8 cellular contexts compared by ENCODE assay signal in the genomic region with DNA sequence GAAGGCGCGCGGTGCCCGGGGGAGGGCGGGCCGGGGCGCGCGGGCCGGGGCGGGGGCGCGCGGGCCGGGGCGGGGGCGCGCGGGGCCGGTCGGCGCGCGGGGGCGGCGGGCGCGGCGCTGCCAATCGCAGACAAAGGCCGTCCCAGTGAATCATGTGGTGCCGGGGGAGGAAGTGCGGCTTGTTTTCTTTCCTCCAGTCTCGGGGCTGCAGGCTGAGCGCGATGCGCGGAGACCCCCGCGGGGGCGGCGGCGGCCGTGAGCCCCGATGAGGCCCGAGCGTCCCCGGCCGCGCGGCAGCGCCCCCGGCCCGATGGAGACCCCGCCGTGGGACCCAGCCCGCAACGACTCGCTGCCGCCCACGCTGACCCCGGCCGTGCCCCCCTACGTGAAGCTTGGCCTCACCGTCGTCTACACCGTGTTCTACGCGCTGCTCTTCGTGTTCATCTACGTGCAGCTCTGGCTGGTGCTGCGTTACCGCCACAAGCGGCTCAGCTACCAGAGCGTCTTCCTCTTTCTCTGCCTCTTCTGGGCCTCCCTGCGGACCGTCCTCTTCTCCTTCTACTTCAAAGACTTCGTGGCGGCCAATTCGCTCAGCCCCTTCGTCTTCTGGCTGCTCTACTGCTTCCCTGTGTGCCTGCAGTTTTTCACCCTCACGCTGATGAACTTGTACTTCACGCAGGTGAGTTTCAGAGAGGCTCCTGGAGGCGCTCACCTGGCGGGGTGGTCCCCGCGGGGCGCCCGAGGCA. TPM values are rescaled to one million over a fixed set of nuclear protein-coding genes. Genes with fewer than 3 reads are reported as not detected.
DNase-seq lines count a peak whose midpoint lies in the region; ATAC-seq and TF ChIP-seq lines count a peak whose summit lies in the region.

A gene with protein sequence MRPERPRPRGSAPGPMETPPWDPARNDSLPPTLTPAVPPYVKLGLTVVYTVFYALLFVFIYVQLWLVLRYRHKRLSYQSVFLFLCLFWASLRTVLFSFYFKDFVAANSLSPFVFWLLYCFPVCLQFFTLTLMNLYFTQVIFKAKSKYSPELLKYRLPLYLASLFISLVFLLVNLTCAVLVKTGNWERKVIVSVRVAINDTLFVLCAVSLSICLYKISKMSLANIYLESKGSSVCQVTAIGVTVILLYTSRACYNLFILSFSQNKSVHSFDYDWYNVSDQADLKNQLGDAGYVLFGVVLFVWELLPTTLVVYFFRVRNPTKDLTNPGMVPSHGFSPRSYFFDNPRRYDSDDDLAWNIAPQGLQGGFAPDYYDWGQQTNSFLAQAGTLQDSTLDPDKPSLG (plus strand): TSS at position 182 of the 746 bp plus-strand sequence. CDS start 84 bp downstream, at position 266.

- ATAC-seq in HG02588 (IDR thresholded peaks at IDR 0.05; ENCODE audit: unreplicated experiment), result peak; percentile 57

- DNase-seq in NCI-H1105 treated with DMSO at 0.1 percent for 48 hours (lab: John Stamatoyannopoulos, UW) (peak; percentile 19), NCI-H1105 (lab: John Stamatoyannopoulos, UW) (no peak), NCI-H1694 (lab: John Stamatoyannopoulos, UW) (peak; percentile 11), dermis blood vessel endothelial cell (peak; percentile 66), lower leg skin (ENCODE audit: low spot score in 2 of 2) (no peak)
- DNase-seq in activated CD4-positive, alpha-beta T cell treated with anti-CD3 and anti-CD28 coated beads for 48 hours, result peak; percentile 67
- peak in 2 of 3 experiments; percentile 20 to 62 for DNase-seq in stimulated activated CD4-positive, alpha-beta T cell treated with anti-CD3 and anti-CD28 coated beads, TNF-alpha, amount 100 ng/mL, for 24 hours (ENCODE audit: low read depth in 3 of 3)

- intact Hi-C loops in lower leg skin (cut with DNase I; ENCODE audit: low total_unique reads), result no loop called here

- WGBS in lower leg skin, 2 donors, result 1% methylated on average over 28 to 46 of the region's 89 CpGs

- TF ChIP-seq CTCF in lower leg skin (IDR thresholded peaks at IDR 0.05), result no peak

- peak within 1 kb of the TSS; percentile 66 for H3K4me3 ChIP-seq in lower leg skin (ENCODE audit: low read depth, poor library complexity, severe bottlenecking)

- no peak for TF ChIP-seq POLR2A in lower leg skin (IDR thresholded peaks at IDR 0.05)

RNA-seq across cellular contexts. Expression of the gene that starts here (rescaled TPM):
- total RNA-seq in dermis blood vessel endothelial cell (6.1 and 10.2 TPM in 2 replicates), lower leg skin (10 to 100 TPM; 22.5 to 45.5 (median 35.3) TPM)

Comparison
In these comparisons a context has a peak if more than half of its experiments do, and no peak if none do; other contexts are left out.
1. DNase-seq: peak in NCI-H1105 treated with DMSO at 0.1 percent for 48 hours (single experiment), NCI-H1694 (single experiment), activated CD4-positive, alpha-beta T cell treated with anti-CD3 and anti-CD28 coated beads for 48 hours (single experiment), dermis blood vessel endothelial cell (single experiment) and stimulated activated CD4-positive, alpha-beta T cell treated with anti-CD3 and anti-CD28 coated beads, TNF-alpha, amount 100 ng/mL, for 24 hours (2 of 3); none in NCI-H1105 (single experiment) and lower leg skin (0 of 2).